ENCODE assay signal across 28 cellular contexts in genomic region chr1:162991444-162991843, GRCh38.
A peak's percentile ranks its signal among the peaks of the same experiment; 100 is the strongest.
DNase-seq lines count a peak whose midpoint lies in the region; ATAC-seq, FAIRE-seq and TF ChIP-seq lines count a peak whose summit lies in the region.
"Had no signal": no experiment of that assay in that cellular context is flagged by ENCODE, and none has a peak within 500 bp of the region (broad histone marks: within the 10 kb centered on the region; RNA-seq: fewer than 3 reads in every experiment).

No MANE protein-coding gene starts in this region.

- no peak overlapping the region for H3K9ac ChIP-seq in neural progenitor cell
- H3K9ac ChIP-seq: BLaER1 had no signal

- no peaks in the 10 kb centered on the region for H3K9me3 Mint-ChIP-seq in neural progenitor cell
- no peaks in the 10 kb centered on the region for H3K9me3 Mint-ChIP-seq in T-helper 2 cell treated with Interferon-gamma antibody and Interleukin-4, amounts not matched to agents 5 μg/mL and 100 μg/mL, for 36 hours
- H3K9me3 Mint-ChIP-seq: CD8-positive, alpha-beta memory T cell had no signal

- peak; percentile 30 for DNase-seq in bronchial epithelial cell (ENCODE audit: low read depth)
- DNase-seq in foreskin keratinocyte = peak; percentile 13 to 34
- no peak for DNase-seq in neural progenitor cell (ENCODE audit: low spot score)
- DNase-seq in T-helper 2 cell treated with Interferon-gamma antibody and Interleukin-4, amounts not matched to agents 5 μg/mL and 100 μg/mL, for 36 hours (ENCODE audit: low spot score) = no peak
- DNase-seq in NCI-H2081 treated with DMSO at 0.1 percent for 48 hours (lab: John Stamatoyannopoulos, UW) = no peak
- DNase-seq in head of caudate nucleus = no peak
- DNase-seq: 8988T; ACHN; BE2C; C1 segment of cervical spinal cord; CD4-positive, alpha-beta memory T cell; CD4-positive, CD25-positive, alpha-beta regulatory T cell; CD8-positive, alpha-beta memory T cell; COR-L47; DMS 273 treated with DMSO at 0.1 percent for 48 hours; DMS153; DMS53; DMS79; DND-41; EL; GDM1 had no signal

- H3K4me3 ChIP-seq in bronchial epithelial cell (ENCODE audit: low read depth, low read length) = no peak overlapping the region
- no peak overlapping the region for H3K4me3 ChIP-seq in neural progenitor cell
- H3K4me3 ChIP-seq: BLaER1, GM12878 had no signal

- H3K4me1 ChIP-seq in foreskin keratinocyte (peaks cover 22% of the 10 kb centered on the region), neural progenitor cell (no peaks in the 10 kb centered on the region)

- ATAC-seq in foreskin keratinocyte (no peak), GM21447 (IDR thresholded peaks at IDR 0.05; ENCODE audit: unreplicated experiment) (no peak)
- ATAC-seq: GM12878 had no signal

- no peaks in the 10 kb centered on the region for H3K36me3 Mint-ChIP-seq in neural progenitor cell
- no peaks in the 10 kb centered on the region for H3K36me3 Mint-ChIP-seq in T-helper 2 cell treated with Interferon-gamma antibody and Interleukin-4, amounts not matched to agents 5 μg/mL and 100 μg/mL, for 36 hours (ENCODE audit: low read depth)
- H3K36me3 Mint-ChIP-seq: CD14-positive monocyte; CD4-positive, alpha-beta memory T cell; CD4-positive, CD25-positive, alpha-beta regulatory T cell; CD8-positive, alpha-beta memory T cell had no signal

- intact Hi-C loops in head of caudate nucleus (cut with DNase I) = no loop called here

- H3K79me2 ChIP-seq in neural progenitor cell (ENCODE audit: low read depth) = no peaks in the 10 kb centered on the region

- H4K20me1 ChIP-seq in neural progenitor cell (ENCODE audit: low read depth) = no peaks in the 10 kb centered on the region
- H4K20me1 ChIP-seq: BLaER1 had no signal

- no peaks in the 10 kb centered on the region for H3K36me3 ChIP-seq in bronchial epithelial cell (ENCODE audit: control insufficient read depth, insufficient read depth, low read length)
- no peaks in the 10 kb centered on the region for H3K36me3 ChIP-seq in neural progenitor cell
- H3K36me3 ChIP-seq: BE2C, BLaER1 had no signal

- H3K27ac ChIP-seq in foreskin keratinocyte = no peak overlapping the region
- no peak overlapping the region for H3K27ac ChIP-seq in neural progenitor cell
- H3K27ac ChIP-seq: BLaER1 had no signal

- no peaks in the 10 kb centered on the region for H3K4me1 Mint-ChIP-seq in neural progenitor cell
- H3K4me1 Mint-ChIP-seq in T-helper 2 cell treated with Interferon-gamma antibody and Interleukin-4, amounts not matched to agents 5 μg/mL and 100 μg/mL, for 36 hours (ENCODE audit: low read depth) = no peaks in the 10 kb centered on the region
- H3K4me1 Mint-ChIP-seq: CD14-positive monocyte; CD4-positive, alpha-beta memory T cell; CD4-positive, CD25-positive, alpha-beta regulatory T cell; CD8-positive, alpha-beta memory T cell had no signal

- H2AFZ ChIP-seq in neural progenitor cell (replicated peaks) = peak overlapping the region; percentile 30

- no peak overlapping the region for H3K27ac Mint-ChIP-seq in neural progenitor cell
- no peak overlapping the region for H3K27ac Mint-ChIP-seq in T-helper 2 cell treated with Interferon-gamma antibody and Interleukin-4, amounts not matched to agents 5 μg/mL and 100 μg/mL, for 36 hours
- H3K27ac Mint-ChIP-seq: CD14-positive monocyte; CD4-positive, alpha-beta memory T cell; CD4-positive, CD25-positive, alpha-beta regulatory T cell; CD8-positive, alpha-beta memory T cell had no signal

- no peak for FAIRE-seq in bronchial epithelial cell (lab: Jason Lieb, UNC)
- FAIRE-seq: A204.1, GM12878, GM12892, GM18507 had no signal

- H3K4me3 Mint-ChIP-seq in neural progenitor cell = no peak overlapping the region
- H3K4me3 Mint-ChIP-seq in T-helper 2 cell treated with Interferon-gamma antibody and Interleukin-4, amounts not matched to agents 5 μg/mL and 100 μg/mL, for 36 hours = no peak overlapping the region
- H3K4me3 Mint-ChIP-seq: CD14-positive monocyte; CD4-positive, alpha-beta memory T cell; CD4-positive, CD25-positive, alpha-beta regulatory T cell; CD8-positive, alpha-beta memory T cell had no signal

- no peaks in the 10 kb centered on the region for H3K9me3 ChIP-seq in neural progenitor cell (ENCODE audit: low read depth)
- H3K9me3 ChIP-seq: BE2C, BLaER1 had no signal

- H3K4me2 ChIP-seq in neural progenitor cell = no peak overlapping the region
- H3K4me2 ChIP-seq: BLaER1 had no signal

- no peaks in the 10 kb centered on the region for H3F3A ChIP-seq in neural progenitor cell (ENCODE audit: low read depth)

- no peak for TF ChIP-seq CTCF in bronchial epithelial cell (IDR thresholded peaks at IDR 0.05; ENCODE audit: insufficient read depth, low read length, severe bottlenecking)
- TF ChIP-seq CTCF in foreskin keratinocyte (conservative IDR thresholded peaks at IDR 0.05) = no peak
- no peak for TF ChIP-seq CTCF in neural progenitor cell (IDR thresholded peaks at IDR 0.05)

- H3K27me3 ChIP-seq in bronchial epithelial cell (ENCODE audit: control insufficient read depth, insufficient read depth, low read length) = no peaks in the 10 kb centered on the region
- no peaks in the 10 kb centered on the region for H3K27me3 ChIP-seq in foreskin keratinocyte
- no peaks in the 10 kb centered on the region for H3K27me3 ChIP-seq in neural progenitor cell
- H3K27me3 ChIP-seq: BE2C, BLaER1 had no signal

- H3K27me3 Mint-ChIP-seq in neural progenitor cell (ENCODE audit: insufficient read depth, low read depth) = peaks cover 3% of the 10 kb centered on the region
- no peaks in the 10 kb centered on the region for H3K27me3 Mint-ChIP-seq in T-helper 2 cell treated with Interferon-gamma antibody and Interleukin-4, amounts not matched to agents 5 μg/mL and 100 μg/mL, for 36 hours (ENCODE audit: low read depth)
- H3K27me3 Mint-ChIP-seq: CD4-positive, CD25-positive, alpha-beta regulatory T cell had no signal

Comparison
In these comparisons a context has a peak if more than half of its experiments do, and no peak if none do; other contexts are left out.
1. DNase-seq: peak in bronchial epithelial cell (single experiment) and foreskin keratinocyte (2 of 2); none in neural progenitor cell (single experiment), T-helper 2 cell treated with Interferon-gamma antibody and Interleukin-4, amounts not matched to agents 5 μg/mL and 100 μg/mL, for 36 hours (single experiment), NCI-H2081 treated with DMSO at 0.1 percent for 48 hours (single experiment) and head of caudate nucleus (0 of 42).